8 cellular contexts compared by ENCODE assay signal in genomic region chr2:151826737-151827157, GRCh38. TPM values are rescaled to one million over a fixed set of nuclear protein-coding genes. Genes with fewer than 3 reads are reported as not detected.
DNase-seq lines count a peak whose midpoint lies in the region; ATAC-seq, FAIRE-seq and TF ChIP-seq lines count a peak whose summit lies in the region.

No MANE protein-coding gene starts in this region.

- H3K4me1 ChIP-seq in DOHH2 (ENCODE audit: control insufficient read depth, low read length) (peaks cover 31% of the 10 kb centered on the region), MM.1S (ENCODE audit: low read length) (peaks cover 13% of the 10 kb centered on the region), GM12878 (ENCODE audit: control insufficient read depth, insufficient read depth, low read length) (peaks cover 14% of the 10 kb centered on the region), mesendoderm (ENCODE audit: control insufficient read depth, low read depth, low read length) (peaks cover 9% of the 10 kb centered on the region), transverse colon (peaks cover 0 to 52% (median 18%) of the 10 kb centered on the region in 4 donors)

- RAD21 ChIA-PET in GM12878 (lab: Charles Lee; ENCODE audit: unreplicated experiment) = interaction anchor here (0.9 to 1.4 kb wide), 5 partner anchors 14 to 349 kb away, joined by 3 to 5 read pairs (median 3); partner anchors contain the start of gene STAM2

- H3K36me3 ChIP-seq in DOHH2 (ENCODE audit: control insufficient read depth, low read length) = peaks cover 25% of the 10 kb centered on the region
- H3K36me3 ChIP-seq in MM.1S (replicated peaks; ENCODE audit: insufficient read depth, low read length) = no peaks in the 10 kb centered on the region
- H3K36me3 ChIP-seq in GM12878 (ENCODE audit: control insufficient read depth in 2 of 2, insufficient read depth in 2 of 2, low read length in 1 of 2) = no peaks in the 10 kb centered on the region
- no peaks in the 10 kb centered on the region for H3K36me3 ChIP-seq in mesendoderm (ENCODE audit: control insufficient read depth, insufficient read depth, low read length)
- no peaks in the 10 kb centered on the region for H3K36me3 ChIP-seq in transverse colon

- peak overlapping the region; percentile 6 for H3K23ac ChIP-seq in mesendoderm (ENCODE audit: low read length)

- no peak for ATAC-seq in GM12878

- TF ChIP-seq EP300 in GM12878 (IDR thresholded peaks at IDR 0.05; ENCODE audit: borderline replicate concordance in 1 of 2, control insufficient read depth in 1 of 2, low read depth in 2 of 2, low read length in 2 of 2) = no peak
- no peak for TF ChIP-seq EP300 in transverse colon (IDR thresholded peaks at IDR 0.05; ENCODE audit: low read depth)

- DNase-seq in MM.1S (peak; percentile 33), GM12878 (ENCODE audit: low read depth, low spot score) (no peak), mesendoderm (no peak), transverse colon (no peak), NCI-H1694 (lab: John Stamatoyannopoulos, UW) (no peak), SHP77 (lab: John Stamatoyannopoulos, UW) (no peak), retina (no peak)

- BruUV-seq in GM12878 (replicated peaks; lab: Mats Ljungman, UMichigan) = TSS peak; percentile 60

- H4K8ac ChIP-seq in mesendoderm (ENCODE audit: low read depth, low read length) = no peak overlapping the region

- intact Hi-C loops in GM12878 (cut with micrococcal nuclease; ENCODE audit: unreplicated experiment) (loop anchor here (10.0 kb wide), 1 partner anchor 338 kb away; no protein-coding TSS in a partner anchor), transverse colon (cut with DNase I; ENCODE audit: low total_unique reads) (no loop called here)

- H4K20me1 ChIP-seq in DOHH2 (ENCODE audit: control insufficient read depth, insufficient read depth, low read depth, low read length) (0 out of 2 replicates have a peak, but pooled peaks cover 6% of the 10 kb centered on the region), MM.1S (ENCODE audit: insufficient read depth, low read length) (no peaks in the 10 kb centered on the region), GM12878 (ENCODE audit: control insufficient read depth, insufficient read depth) (no peaks in the 10 kb centered on the region; the same call in 1 of the 2 replicates)

- no peak overlapping the region for H4K5ac ChIP-seq in mesendoderm (ENCODE audit: low read length)

- peaks cover 65% of the 10 kb centered on the region for H3K79me2 ChIP-seq in DOHH2 (ENCODE audit: control insufficient read depth, low read length)
- peaks cover 62% of the 10 kb centered on the region for H3K79me2 ChIP-seq in MM.1S (ENCODE audit: low read length)
- peaks cover 64% of the 10 kb centered on the region for H3K79me2 ChIP-seq in GM12878 (ENCODE audit: control insufficient read depth, insufficient read depth, low read length)
- H3K79me2 ChIP-seq in mesendoderm (ENCODE audit: control insufficient read depth, insufficient read depth, low read length) = peaks cover 50% of the 10 kb centered on the region

- POLR2A ChIA-PET in GM12878 (lab: Charles Lee) = interaction anchor here (1.0 kb wide), 1 partner anchor 25 kb away, joined by 3 read pairs; no protein-coding TSS in a partner anchor

- TF ChIP-seq RAD21 in GM12878 (IDR thresholded peaks at IDR 0.05; ENCODE audit: insufficient read depth, low read depth, low read length) = no peak

- SMC1A ChIA-PET in GM12878 (lab: Charles Lee; ENCODE audit: uncharacterized antibody, unreplicated experiment) = interaction anchor here (0.6 to 3.8 kb wide), 11 partner anchors 10 to 159 kb away, joined by 3 to 11 read pairs (median 5); no protein-coding TSS in a partner anchor

- H3F3A ChIP-seq in DOHH2 (ENCODE audit: control insufficient read depth, insufficient read depth) = no peaks in the 10 kb centered on the region
- H3F3A ChIP-seq in MM.1S (ENCODE audit: insufficient read depth, low read length) = no peaks in the 10 kb centered on the region

- H3K9ac ChIP-seq in MM.1S (ENCODE audit: low read length) (peak overlapping the region; percentile 95), GM12878 (ENCODE audit: control insufficient read depth, insufficient read depth, low read length) (peak overlapping the region; percentile 91), mesendoderm (ENCODE audit: low read length) (peak overlapping the region; percentile 64)

- no peak overlapping the region for H2BK120ac ChIP-seq in mesendoderm (ENCODE audit: low read depth, low read length)

- H3K9me3 ChIP-seq in DOHH2 (ENCODE audit: control insufficient read depth, insufficient read depth, low read length) (no peaks in the 10 kb centered on the region), MM.1S (replicated peaks; ENCODE audit: insufficient read depth, low read length) (no peaks in the 10 kb centered on the region), GM12878 (replicated peaks; ENCODE audit: control insufficient read depth, insufficient read depth, low read length) (no peaks in the 10 kb centered on the region), transverse colon (no peaks in the 10 kb centered on the region)

- H3K18ac ChIP-seq in mesendoderm (ENCODE audit: low read length) = no peak overlapping the region

- H3K4me3 ChIP-seq in DOHH2 (ENCODE audit: low read length) = peak overlapping the region; percentile 87
- peak overlapping the region; percentile 91 for H3K4me3 ChIP-seq in MM.1S (ENCODE audit: low read length)
- peak overlapping the region; percentile 92 for H3K4me3 ChIP-seq in GM12878
- H3K4me3 ChIP-seq in mesendoderm (ENCODE audit: low read length) = peak overlapping the region; percentile 8
- peak overlapping the region in 2 of 4 donors; percentile 81 to 90 for H3K4me3 ChIP-seq in transverse colon

- H2BK15ac ChIP-seq in mesendoderm (replicated peaks; ENCODE audit: low read depth) = no peak overlapping the region

- H2AFZ ChIP-seq in MM.1S (ENCODE audit: low read length) (no peak overlapping the region), GM12878 (ENCODE audit: control insufficient read depth, low read depth, low read length) (no peak overlapping the region)

- no peaks in the 10 kb centered on the region for H3K27me3 ChIP-seq in DOHH2 (ENCODE audit: control insufficient read depth, low read length)
- H3K27me3 ChIP-seq in MM.1S (replicated peaks; ENCODE audit: insufficient read depth, low read length) = no peaks in the 10 kb centered on the region
- no peaks in the 10 kb centered on the region for H3K27me3 ChIP-seq in GM12878 (replicated peaks in 1 of 2; ENCODE audit: control insufficient read depth in 2 of 2, insufficient read depth in 2 of 2, low read length in 1 of 2)
- no peaks in the 10 kb centered on the region for H3K27me3 ChIP-seq in mesendoderm (ENCODE audit: insufficient read depth, low read length, poor library complexity)
- H3K27me3 ChIP-seq in transverse colon = no peaks in the 10 kb centered on the region

- in situ Hi-C loops in GM12878 (cut with MboI) (no loop called here), transverse colon (cut with MboI; ENCODE audit: low pct_ligation_motif_present in 1 of 4, low pct_unique_long_range_greater_than_20kb in 1 of 4, low sequenced_read_pairs in 3 of 4) (no loop called here)

- no peak for TF ChIP-seq CTCF in DOHH2 (IDR thresholded peaks at IDR 0.05; ENCODE audit: low read depth, low read length, poor library complexity, severe bottlenecking)
- no peak for TF ChIP-seq CTCF in MM.1S (IDR thresholded peaks at IDR 0.05; ENCODE audit: low read length)
- no peak for TF ChIP-seq CTCF in GM12878 (IDR thresholded peaks at IDR 0.05 in 2 of 3, conservative IDR thresholded peaks at IDR 0.05 in 1 of 3; ENCODE audit: control insufficient read depth in 2 of 3, extremely low read depth in 1 of 3, insufficient read depth in 1 of 3, low read depth in 3 of 3, low read length in 3 of 3)
- TF ChIP-seq CTCF in transverse colon (IDR thresholded peaks at IDR 0.05) = no peak

- H3K9me2 ChIP-seq in DOHH2 (replicated peaks; ENCODE audit: control insufficient read depth, low read length) (no peaks in the 10 kb centered on the region), MM.1S (replicated peaks; ENCODE audit: insufficient read depth, low read length) (no peaks in the 10 kb centered on the region)

- H2AK5ac ChIP-seq in mesendoderm (ENCODE audit: low read length) = no peak overlapping the region

- 11% methylated on average over 6 of the region's 6 CpGs for WGBS in GM12878 (ENCODE audit: insufficient coverage, insufficient replicate concordance, low lambda C conversion rate, missing lambda C conversion rate)
- no CpG with 5 or more reads among the region's 6 CpGs for WGBS in mesendoderm (ENCODE audit: extremely low coverage, insufficient coverage, low lambda C conversion rate)
- WGBS in transverse colon (ENCODE audit: low coverage in 1 of 2), 2 donors = 24 to 40% methylated on average over 6 of the region's 6 CpGs

- FAIRE-seq in GM12878 (lab: Jason Lieb, UNC) = no peak

- H2BK5ac ChIP-seq in mesendoderm (ENCODE audit: low read length) = no peak overlapping the region

- H3K56ac ChIP-seq in mesendoderm (ENCODE audit: low read length) = peak overlapping the region; percentile 70

- TF ChIP-seq POLR2A in GM12878 (IDR thresholded peaks at IDR 0.05; ENCODE audit: low read depth, low read length) = peak; percentile 30; the same call in 1 of the 2 replicates
- no peak for TF ChIP-seq POLR2A in transverse colon (IDR thresholded peaks at IDR 0.05)

- peaks cover 5% of the 10 kb centered on the region for H3K79me1 ChIP-seq in mesendoderm (ENCODE audit: low read length)

- H3K4me2 ChIP-seq in DOHH2 (ENCODE audit: low read length) (peak overlapping the region; percentile 75), MM.1S (ENCODE audit: low read depth, low read length) (peak overlapping the region; percentile 88), GM12878 (ENCODE audit: control insufficient read depth, insufficient read depth) (peak overlapping the region; percentile 73), mesendoderm (ENCODE audit: low read length) (peak overlapping the region; percentile 82)

- H3K27ac ChIP-seq in DOHH2 (ENCODE audit: low read depth, low read length) (no peak overlapping the region), MM.1S (ENCODE audit: low read length) (no peak overlapping the region), GM12878 (ENCODE audit: control insufficient read depth, insufficient read depth) (peak overlapping the region; percentile 88; the same call in 1 of the 2 replicates), mesendoderm (ENCODE audit: low read depth, low read length) (no peak overlapping the region), transverse colon (peak overlapping the region in 1 of 4 donors; percentile 85)

- no peak overlapping the region for H3K4ac ChIP-seq in mesendoderm (ENCODE audit: low read depth, low read length)

- CTCF ChIA-PET in GM12878 (lab: Yijun Ruan, JAX) = interaction anchor here (1.1 to 1.3 kb wide), 3 partner anchors 10 to 199 kb away, joined by 3 to 6 read pairs (median 4); no protein-coding TSS in a partner anchor

RNA-seq across cellular contexts. Expression of gene ARL5A, which starts 1.5 kb away (rescaled TPM):
- 66.9 and 67.3 TPM in 2 replicates for total RNA-seq in GM12878 (2013; cell fraction: nucleolus; rRNA removed)
- total RNA-seq in GM12878 (2014; rRNA removed) (39.5 and 40.7 TPM in 2 replicates), GM12878 (2014; rRNA removed; fragmentation: Illumina TruSeq; extraction: Trizol) (42.8 and 52.9 TPM in 2 replicates), GM12878 (2021) (39.1 and 47.1 TPM in 2 replicates), transverse colon (10 to 100 TPM in 2 of 4 donors, 1 to 10 TPM in 2; 6.6 to 42.2 (median 23.6) TPM)
- 13.5 TPM for polyA plus RNA-seq in GM12878 (2011; ENCODE audit: low read depth)
- polyA plus RNA-seq in GM12878 (2011; rRNA removed) (18.6 and 28.0 TPM in 2 replicates), GM12878 (2014; fragmentation: Illumina TruSeq; extraction: Trizol) (40.6 and 41.9 TPM in 2 replicates), GM12878 (2014; fragmentation: Nextera tagmentation; extraction: Ambion mirVana) (10 to 100 TPM in 1 of 2 experiments, 1 to 10 TPM in 1; 9.4 to 10.9 TPM), GM12878 (2014; rRNA removed) (31.3 and 33.2 TPM in 2 replicates), GM12878 (2016; fragmentation: Nextera tagmentation; extraction: Ambion mirVana) (10 to 100 TPM; 30.1 to 30.9 TPM)
- polyA plus RNA-seq in GM12878 (2011; cell fraction: cytosol; rRNA removed) = 16.6 and 29.3 TPM in 2 replicates
- polyA plus RNA-seq in GM12878 (2011; cell fraction: nucleus; rRNA removed) = 14.8 and 15.9 TPM in 2 replicates
- polyA plus RNA-seq in GM12878 (2012) = 30.5 and 36.1 TPM in 2 replicates
- 31.5 and 50.5 TPM in 2 replicates for polyA minus RNA-seq in GM12878 (2011; rRNA and poly(A)+ RNA removed)
- polyA minus RNA-seq in GM12878 (2011; cell fraction: cytosol; rRNA and poly(A)+ RNA removed) = 16.8 and 19.9 TPM in 2 replicates
- 21.5 and 43.0 TPM in 2 replicates for polyA minus RNA-seq in GM12878 (2011; cell fraction: nucleus; rRNA and poly(A)+ RNA removed)
- polyA plus RNA-seq in mesendoderm (2013, experiment 1 of 2) = 71.4 TPM
- polyA plus RNA-seq in mesendoderm (2013, experiment 2 of 2) = 66.9 TPM
